In the genomic region with DNA sequence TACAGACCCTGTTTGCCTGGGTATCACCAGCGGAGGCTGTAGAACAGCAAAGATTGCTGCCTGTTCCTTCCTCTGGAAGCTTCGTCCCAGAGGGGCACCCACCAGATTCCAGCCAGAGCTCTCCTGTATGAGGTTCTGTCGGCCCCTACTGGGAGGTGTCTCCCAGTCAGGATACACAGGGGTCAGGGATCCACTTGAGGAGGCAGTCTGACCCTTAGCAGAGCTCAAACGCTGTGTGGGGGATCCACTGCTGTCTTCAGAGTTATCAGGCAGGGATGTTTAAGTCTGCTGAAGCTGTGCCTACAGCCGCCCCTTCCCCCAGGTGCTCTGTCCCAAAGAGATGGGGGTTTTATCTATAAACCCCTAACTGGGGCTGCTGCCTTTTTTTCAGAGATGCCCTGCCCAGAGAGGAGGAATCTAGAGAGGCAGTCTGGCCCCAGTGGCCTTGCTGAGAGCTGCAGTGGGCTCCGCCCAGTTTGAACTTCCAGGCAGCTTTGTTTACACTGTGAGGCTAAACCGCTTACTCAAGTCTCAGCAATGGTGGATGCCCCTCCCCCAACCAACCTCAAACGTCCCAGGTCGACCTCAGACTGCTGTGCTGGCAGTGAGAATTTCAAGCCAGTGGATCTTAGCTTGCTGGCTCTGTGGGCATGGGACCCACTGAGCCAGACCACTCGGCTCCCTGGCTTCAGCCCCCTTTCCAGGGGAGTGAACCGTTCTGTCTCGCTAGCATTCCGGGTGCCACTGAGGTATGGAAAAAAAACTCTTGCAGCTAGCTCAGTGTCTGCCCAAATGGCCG, we compare ENCODE assay signal across 1 cellular context.
TF ChIP-seq lines count a peak whose summit lies in the region.
"Not testable (repeated sequence)": the region's sequence is repeated elsewhere in the genome, so short reads cannot be mapped to it uniquely, and the experiment has no call there.

No MANE protein-coding gene starts in this region.

TF ChIP-seq in K562, 482 proteins besides CTCF, POLR2A, EP300 and RAD21 (continued from another document):
- TF ChIP-seq, protein P1, sequence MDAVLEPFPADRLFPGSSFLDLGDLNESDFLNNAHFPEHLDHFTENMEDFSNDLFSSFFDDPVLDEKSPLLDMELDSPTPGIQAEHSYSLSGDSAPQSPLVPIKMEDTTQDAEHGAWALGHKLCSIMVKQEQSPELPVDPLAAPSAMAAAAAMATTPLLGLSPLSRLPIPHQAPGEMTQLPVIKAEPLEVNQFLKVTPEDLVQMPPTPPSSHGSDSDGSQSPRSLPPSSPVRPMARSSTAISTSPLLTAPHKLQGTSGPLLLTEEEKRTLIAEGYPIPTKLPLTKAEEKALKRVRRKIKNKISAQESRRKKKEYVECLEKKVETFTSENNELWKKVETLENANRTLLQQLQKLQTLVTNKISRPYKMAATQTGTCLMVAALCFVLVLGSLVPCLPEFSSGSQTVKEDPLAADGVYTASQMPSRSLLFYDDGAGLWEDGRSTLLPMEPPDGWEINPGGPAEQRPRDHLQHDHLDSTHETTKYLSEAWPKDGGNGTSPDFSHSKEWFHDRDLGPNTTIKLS (IDR thresholded peaks at IDR 0.05; ENCODE audit: borderline replicate concordance, low read depth), result peak; percentile 93
- TF ChIP-seq NBN (IDR thresholded peaks at IDR 0.05; ENCODE audit: low read depth) (0 out of 2 replicates have a peak, but pooled peaks have one; percentile 48), TRIM28 (IDR thresholded peaks at IDR 0.05) (peak; percentile 28; the same call in 1 of the 2 replicates), DMBX1 (CRISPR knock-in tag; IDR thresholded peaks at IDR 0.05; ENCODE audit: borderline replicate concordance) (peak; percentile 45), NFRKB (IDR thresholded peaks at IDR 0.05; ENCODE audit: low read depth) (peak; percentile 73; the same call in 1 of the 2 replicates), TBL1XR1 (IDR thresholded peaks at IDR 0.05; ENCODE audit: low read length in 2 of 2) (0 out of 4 replicates have a peak, but pooled peaks of 1 of the 2 experiments have one; percentile 35), FOSL1 (tag; conservative IDR thresholded peaks at IDR 0.05) (0 out of 2 replicates have a peak, but pooled peaks have one; percentile 18), ZNF584 (CRISPR knock-in tag; IDR thresholded peaks at IDR 0.05; ENCODE audit: low read depth) (peak; percentile 75; the same call in 1 of the 2 replicates), TEAD2 (tag; IDR thresholded peaks at IDR 0.05) (peak; percentile 56; the same call in 1 of the 2 replicates), SMARCA4 (IDR thresholded peaks at IDR 0.05) (peak; percentile 39; the same call in 1 of the 2 replicates), C11orf30 (IDR thresholded peaks at IDR 0.05; ENCODE audit: low read depth) (peak; percentile 22; the same call in 1 of the 2 replicates), BRD9 (IDR thresholded peaks at IDR 0.05; ENCODE audit: low read depth, partially characterized antibody) (peak; percentile 50), NCOA1 (IDR thresholded peaks at IDR 0.05; ENCODE audit: low read depth) (peak; percentile 40; the same call in 1 of the 2 replicates), MTA1 (IDR thresholded peaks at IDR 0.05; ENCODE audit: borderline replicate concordance) (peak; percentile 28; the same call in 1 of the 2 replicates), TAF7 (tag; IDR thresholded peaks at IDR 0.05) (peak; percentile 47; the same call in 1 of the 2 replicates), SMARCE1 (IDR thresholded peaks at IDR 0.05) (peak; percentile 52; the same call in 1 of the 2 replicates), CEBPB (tag; IDR thresholded peaks at IDR 0.05) (peak; percentile 75), L3MBTL2 (IDR thresholded peaks at IDR 0.05) (peak; percentile 57; the same call in 1 of the 2 replicates), FOXJ2 (tag; IDR thresholded peaks at IDR 0.05) (peak; percentile 85), CEBPG (CRISPR knock-in tag; IDR thresholded peaks at IDR 0.05) (peak; percentile 86), NFE2 (IDR thresholded peaks at IDR 0.05; ENCODE audit: low read depth) (peak; percentile 43), NCOR1 (IDR thresholded peaks at IDR 0.05) (peak; percentile 60; the same call in 1 of the 2 replicates), ZBTB7A (IDR thresholded peaks at IDR 0.05; ENCODE audit: borderline replicate concordance, control insufficient read depth, low read depth, low read length) (0 out of 2 replicates have a peak, but pooled peaks have one; percentile 24), FOXK2 (conservative IDR thresholded peaks at IDR 0.05 in 1 of 2, IDR thresholded peaks at IDR 0.05 in 1 of 2; ENCODE audit: low read depth in 2 of 2) (peak; percentile 94 to 97)
- TF ChIP-seq, protein P2, sequence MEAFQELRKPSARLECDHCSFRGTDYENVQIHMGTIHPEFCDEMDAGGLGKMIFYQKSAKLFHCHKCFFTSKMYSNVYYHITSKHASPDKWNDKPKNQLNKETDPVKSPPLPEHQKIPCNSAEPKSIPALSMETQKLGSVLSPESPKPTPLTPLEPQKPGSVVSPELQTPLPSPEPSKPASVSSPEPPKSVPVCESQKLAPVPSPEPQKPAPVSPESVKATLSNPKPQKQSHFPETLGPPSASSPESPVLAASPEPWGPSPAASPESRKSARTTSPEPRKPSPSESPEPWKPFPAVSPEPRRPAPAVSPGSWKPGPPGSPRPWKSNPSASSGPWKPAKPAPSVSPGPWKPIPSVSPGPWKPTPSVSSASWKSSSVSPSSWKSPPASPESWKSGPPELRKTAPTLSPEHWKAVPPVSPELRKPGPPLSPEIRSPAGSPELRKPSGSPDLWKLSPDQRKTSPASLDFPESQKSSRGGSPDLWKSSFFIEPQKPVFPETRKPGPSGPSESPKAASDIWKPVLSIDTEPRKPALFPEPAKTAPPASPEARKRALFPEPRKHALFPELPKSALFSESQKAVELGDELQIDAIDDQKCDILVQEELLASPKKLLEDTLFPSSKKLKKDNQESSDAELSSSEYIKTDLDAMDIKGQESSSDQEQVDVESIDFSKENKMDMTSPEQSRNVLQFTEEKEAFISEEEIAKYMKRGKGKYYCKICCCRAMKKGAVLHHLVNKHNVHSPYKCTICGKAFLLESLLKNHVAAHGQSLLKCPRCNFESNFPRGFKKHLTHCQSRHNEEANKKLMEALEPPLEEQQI (IDR thresholded peaks at IDR 0.05), result 0 out of 2 replicates have a peak, but pooled peaks have one; percentile 34
- TF ChIP-seq, protein P3, sequence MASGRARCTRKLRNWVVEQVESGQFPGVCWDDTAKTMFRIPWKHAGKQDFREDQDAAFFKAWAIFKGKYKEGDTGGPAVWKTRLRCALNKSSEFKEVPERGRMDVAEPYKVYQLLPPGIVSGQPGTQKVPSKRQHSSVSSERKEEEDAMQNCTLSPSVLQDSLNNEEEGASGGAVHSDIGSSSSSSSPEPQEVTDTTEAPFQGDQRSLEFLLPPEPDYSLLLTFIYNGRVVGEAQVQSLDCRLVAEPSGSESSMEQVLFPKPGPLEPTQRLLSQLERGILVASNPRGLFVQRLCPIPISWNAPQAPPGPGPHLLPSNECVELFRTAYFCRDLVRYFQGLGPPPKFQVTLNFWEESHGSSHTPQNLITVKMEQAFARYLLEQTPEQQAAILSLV (tag; IDR thresholded peaks at IDR 0.05), result 0 out of 2 replicates have a peak, but pooled peaks have one; percentile 9
- TF ChIP-seq CEBPG (tag; conservative IDR thresholded peaks at IDR 0.05 in 1 of 2, IDR thresholded peaks at IDR 0.05 in 1 of 2), result not testable (repeated sequence)
- TF ChIP-seq, protein P4, sequence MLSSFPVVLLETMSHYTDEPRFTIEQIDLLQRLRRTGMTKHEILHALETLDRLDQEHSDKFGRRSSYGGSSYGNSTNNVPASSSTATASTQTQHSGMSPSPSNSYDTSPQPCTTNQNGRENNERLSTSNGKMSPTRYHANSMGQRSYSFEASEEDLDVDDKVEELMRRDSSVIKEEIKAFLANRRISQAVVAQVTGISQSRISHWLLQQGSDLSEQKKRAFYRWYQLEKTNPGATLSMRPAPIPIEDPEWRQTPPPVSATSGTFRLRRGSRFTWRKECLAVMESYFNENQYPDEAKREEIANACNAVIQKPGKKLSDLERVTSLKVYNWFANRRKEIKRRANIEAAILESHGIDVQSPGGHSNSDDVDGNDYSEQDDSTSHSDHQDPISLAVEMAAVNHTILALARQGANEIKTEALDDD (IDR thresholded peaks at IDR 0.05), result peak; percentile 75; the same call in 1 of the 2 replicates
TF ChIP-seq in K562: peak in this region for 73; not testable (repeated sequence) for 409.
